ENCODE assay signal across 27 cellular contexts in genomic region chr7:101556453-101556968, GRCh38.
"Had no signal": no experiment of that assay in that cellular context is flagged by ENCODE, and none has a peak within 500 bp of the region (broad histone marks: within the 10 kb centered on the region; RNA-seq: fewer than 3 reads in every experiment).

No MANE protein-coding gene starts in this region.

- DNase-seq: activated CD4-positive, alpha-beta T cell treated with anti-CD3 and anti-CD28 coated beads for 48 hours; activated CD4-positive, alpha-beta T cell treated with anti-CD3 and anti-CD28 coated beads, Interleukin-2, amount 50 U/mL, for 1 hour; activated CD4-positive, alpha-beta T cell treated with anti-CD3 and anti-CD28 coated beads, Interleukin-2, amount 50 U/mL, for 48 hours; activated CD8-positive, alpha-beta memory T cell treated with anti-CD3 and anti-CD28 coated beads for 24 hours; activated CD8-positive, alpha-beta T cell treated with anti-CD3 and anti-CD28 coated beads for 36 hours; activated effector memory CD4-positive, alpha-beta T cell treated with Interleukin-2 at 50 U/mL for 16 hours; activated gamma-delta T cell treated with Interleukin-2 at 50 U/mL for 16 hours; activated naive CD4-positive, alpha-beta T cell treated with anti-CD3 and anti-CD28 coated beads, Interleukin-2, amount 50 U/mL, for 16 hours; activated naive CD4-positive, alpha-beta T cell treated with Interleukin-2 at 50 U/mL for 16 hours; activated T-cell treated with anti-CD3 and anti-CD28 coated beads, Interleukin-2, amount 50 U/mL, for 4 hours; amniotic stem cell; aorta; caudate nucleus; effector CD8-positive, alpha-beta T cell; foreskin fibroblast; T-helper 1 cell; T-helper 17 cell; T1000; WERI-Rb-1 had no signal

- H3K9me3 Mint-ChIP-seq: activated CD8-positive, alpha-beta T cell treated with anti-CD3 and anti-CD28 coated beads for 36 hours; activated T-cell treated with anti-CD3 and anti-CD28 coated beads, Interleukin-2, amount 50 U/mL, for 4 hours; activated T-helper 17 cell treated with anti-CD3 and anti-CD28 coated beads, Interleukin-2, amount 50 U/mL, for 72 hours; T-helper 2 cell treated with Interferon-gamma antibody and Interleukin-4, amounts not matched to agents 5 μg/mL and 100 μg/mL, for 36 hours had no signal

- H3K36me3 ChIP-seq: heart left ventricle, WERI-Rb-1 had no signal

- H3K27me3 ChIP-seq: body of pancreas had no signal

- H3K9me3 ChIP-seq: body of pancreas, heart left ventricle had no signal

- H3K27ac ChIP-seq: body of pancreas, heart left ventricle, WERI-Rb-1 had no signal

- H3K4me3 ChIP-seq: body of pancreas, heart left ventricle had no signal

- H3K4me1 ChIP-seq: body of pancreas, heart left ventricle had no signal

- ATAC-seq: activated CD4-positive, CD25-positive, alpha-beta regulatory T cell treated with anti-CD3 and anti-CD28 coated beads, Interleukin-2, amount 50 U/mL, for 24 hours; activated CD8-positive, alpha-beta T cell treated with anti-CD3 and anti-CD28 coated beads for 36 hours; activated T-cell treated with anti-CD3 and anti-CD28 coated beads, Interleukin-2, amount 50 U/mL, for 4 hours; activated T-helper 17 cell treated with anti-CD3 and anti-CD28 coated beads, Interleukin-2, amount 50 U/mL, for 72 hours; body of pancreas; esophagus mucosa; heart left ventricle; T-helper 17 cell had no signal

- H3K36me3 Mint-ChIP-seq: activated naive CD8-positive, alpha-beta T cell had no signal

- H3K4me3 Mint-ChIP-seq: activated B cell treated with CpG ODN at 0.5 μM for 24 hours; activated CD8-positive, alpha-beta T cell treated with anti-CD3 and anti-CD28 coated beads for 36 hours; activated naive CD8-positive, alpha-beta T cell; activated T-cell treated with anti-CD3 and anti-CD28 coated beads, Interleukin-2, amount 50 U/mL, for 4 hours; activated T-helper 17 cell treated with anti-CD3 and anti-CD28 coated beads, Interleukin-2, amount 50 U/mL, for 72 hours; T-helper 17 cell; T-helper 2 cell treated with Interferon-gamma antibody and Interleukin-4, amounts not matched to agents 5 μg/mL and 100 μg/mL, for 36 hours had no signal

- H3K27ac Mint-ChIP-seq: activated B cell treated with CpG ODN at 0.5 μM for 24 hours; activated CD8-positive, alpha-beta T cell treated with anti-CD3 and anti-CD28 coated beads for 36 hours; activated naive CD8-positive, alpha-beta T cell; activated T-helper 17 cell treated with anti-CD3 and anti-CD28 coated beads, Interleukin-2, amount 50 U/mL, for 72 hours; T-helper 17 cell; T-helper 2 cell treated with Interferon-gamma antibody and Interleukin-4, amounts not matched to agents 5 μg/mL and 100 μg/mL, for 36 hours had no signal

- H3K4me1 Mint-ChIP-seq: activated B cell treated with CpG ODN at 0.5 μM for 24 hours; activated T-helper 17 cell treated with anti-CD3 and anti-CD28 coated beads, Interleukin-2, amount 50 U/mL, for 72 hours had no signal

- H3K27me3 Mint-ChIP-seq: activated CD8-positive, alpha-beta T cell treated with anti-CD3 and anti-CD28 coated beads for 36 hours; activated naive CD8-positive, alpha-beta T cell had no signal
